1 cellular context compared by ENCODE assay signal in the genomic region with DNA sequence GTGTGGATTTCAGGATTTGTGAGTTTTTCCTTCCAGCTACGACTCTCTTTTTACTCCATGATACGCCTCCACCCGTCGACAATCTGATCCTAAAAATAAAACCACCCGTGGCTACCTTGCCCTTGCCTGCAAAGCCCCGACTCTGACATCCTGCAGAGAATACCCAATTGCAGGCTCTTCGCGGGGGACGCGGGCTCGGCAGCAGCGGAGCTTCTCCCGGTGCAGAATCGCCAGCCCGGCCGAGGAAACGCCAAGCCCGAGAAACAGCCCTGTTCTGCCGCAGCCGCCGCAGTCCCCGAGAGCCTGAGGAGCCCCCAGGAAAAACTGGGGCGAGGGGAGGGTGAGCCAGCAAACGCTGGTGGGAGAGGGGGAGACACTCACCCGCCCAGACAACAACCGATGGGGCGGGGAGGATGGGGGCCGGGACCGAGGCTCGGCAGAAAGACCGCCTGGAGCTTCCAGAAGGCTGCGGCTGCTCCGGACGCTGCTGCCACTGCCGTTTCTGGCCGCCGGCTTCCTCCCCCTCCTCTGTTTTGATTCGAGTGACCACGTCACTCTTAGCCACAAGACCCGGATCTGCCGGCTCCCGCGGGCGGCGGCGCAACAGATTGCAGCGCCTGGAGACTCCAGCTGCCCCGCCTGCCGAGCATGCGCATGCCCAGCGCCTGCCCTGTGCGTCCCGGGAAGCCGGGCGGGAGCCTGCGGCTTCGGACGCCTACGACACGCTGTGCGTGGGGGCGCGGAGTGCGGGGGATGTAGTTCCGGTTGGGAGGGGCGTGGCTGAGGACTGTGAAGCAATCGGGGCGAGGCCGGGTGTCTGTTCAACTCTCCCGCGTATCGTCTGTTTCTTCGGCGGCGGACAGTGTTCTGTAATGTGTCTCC.
A peak's percentile ranks its signal among the peaks of the same experiment; 100 is the strongest.
TF ChIP-seq lines count a peak whose summit lies in the region.

A gene (minus strand): TSS at position 508 of the 882 bp plus-strand sequence. CDS start 33,720 bp downstream, outside the sequence.

TF ChIP-seq in K562, 482 proteins besides CTCF, POLR2A, EP300 and RAD21 (continued from another document and continues in another):
- TF ChIP-seq, protein P1, sequence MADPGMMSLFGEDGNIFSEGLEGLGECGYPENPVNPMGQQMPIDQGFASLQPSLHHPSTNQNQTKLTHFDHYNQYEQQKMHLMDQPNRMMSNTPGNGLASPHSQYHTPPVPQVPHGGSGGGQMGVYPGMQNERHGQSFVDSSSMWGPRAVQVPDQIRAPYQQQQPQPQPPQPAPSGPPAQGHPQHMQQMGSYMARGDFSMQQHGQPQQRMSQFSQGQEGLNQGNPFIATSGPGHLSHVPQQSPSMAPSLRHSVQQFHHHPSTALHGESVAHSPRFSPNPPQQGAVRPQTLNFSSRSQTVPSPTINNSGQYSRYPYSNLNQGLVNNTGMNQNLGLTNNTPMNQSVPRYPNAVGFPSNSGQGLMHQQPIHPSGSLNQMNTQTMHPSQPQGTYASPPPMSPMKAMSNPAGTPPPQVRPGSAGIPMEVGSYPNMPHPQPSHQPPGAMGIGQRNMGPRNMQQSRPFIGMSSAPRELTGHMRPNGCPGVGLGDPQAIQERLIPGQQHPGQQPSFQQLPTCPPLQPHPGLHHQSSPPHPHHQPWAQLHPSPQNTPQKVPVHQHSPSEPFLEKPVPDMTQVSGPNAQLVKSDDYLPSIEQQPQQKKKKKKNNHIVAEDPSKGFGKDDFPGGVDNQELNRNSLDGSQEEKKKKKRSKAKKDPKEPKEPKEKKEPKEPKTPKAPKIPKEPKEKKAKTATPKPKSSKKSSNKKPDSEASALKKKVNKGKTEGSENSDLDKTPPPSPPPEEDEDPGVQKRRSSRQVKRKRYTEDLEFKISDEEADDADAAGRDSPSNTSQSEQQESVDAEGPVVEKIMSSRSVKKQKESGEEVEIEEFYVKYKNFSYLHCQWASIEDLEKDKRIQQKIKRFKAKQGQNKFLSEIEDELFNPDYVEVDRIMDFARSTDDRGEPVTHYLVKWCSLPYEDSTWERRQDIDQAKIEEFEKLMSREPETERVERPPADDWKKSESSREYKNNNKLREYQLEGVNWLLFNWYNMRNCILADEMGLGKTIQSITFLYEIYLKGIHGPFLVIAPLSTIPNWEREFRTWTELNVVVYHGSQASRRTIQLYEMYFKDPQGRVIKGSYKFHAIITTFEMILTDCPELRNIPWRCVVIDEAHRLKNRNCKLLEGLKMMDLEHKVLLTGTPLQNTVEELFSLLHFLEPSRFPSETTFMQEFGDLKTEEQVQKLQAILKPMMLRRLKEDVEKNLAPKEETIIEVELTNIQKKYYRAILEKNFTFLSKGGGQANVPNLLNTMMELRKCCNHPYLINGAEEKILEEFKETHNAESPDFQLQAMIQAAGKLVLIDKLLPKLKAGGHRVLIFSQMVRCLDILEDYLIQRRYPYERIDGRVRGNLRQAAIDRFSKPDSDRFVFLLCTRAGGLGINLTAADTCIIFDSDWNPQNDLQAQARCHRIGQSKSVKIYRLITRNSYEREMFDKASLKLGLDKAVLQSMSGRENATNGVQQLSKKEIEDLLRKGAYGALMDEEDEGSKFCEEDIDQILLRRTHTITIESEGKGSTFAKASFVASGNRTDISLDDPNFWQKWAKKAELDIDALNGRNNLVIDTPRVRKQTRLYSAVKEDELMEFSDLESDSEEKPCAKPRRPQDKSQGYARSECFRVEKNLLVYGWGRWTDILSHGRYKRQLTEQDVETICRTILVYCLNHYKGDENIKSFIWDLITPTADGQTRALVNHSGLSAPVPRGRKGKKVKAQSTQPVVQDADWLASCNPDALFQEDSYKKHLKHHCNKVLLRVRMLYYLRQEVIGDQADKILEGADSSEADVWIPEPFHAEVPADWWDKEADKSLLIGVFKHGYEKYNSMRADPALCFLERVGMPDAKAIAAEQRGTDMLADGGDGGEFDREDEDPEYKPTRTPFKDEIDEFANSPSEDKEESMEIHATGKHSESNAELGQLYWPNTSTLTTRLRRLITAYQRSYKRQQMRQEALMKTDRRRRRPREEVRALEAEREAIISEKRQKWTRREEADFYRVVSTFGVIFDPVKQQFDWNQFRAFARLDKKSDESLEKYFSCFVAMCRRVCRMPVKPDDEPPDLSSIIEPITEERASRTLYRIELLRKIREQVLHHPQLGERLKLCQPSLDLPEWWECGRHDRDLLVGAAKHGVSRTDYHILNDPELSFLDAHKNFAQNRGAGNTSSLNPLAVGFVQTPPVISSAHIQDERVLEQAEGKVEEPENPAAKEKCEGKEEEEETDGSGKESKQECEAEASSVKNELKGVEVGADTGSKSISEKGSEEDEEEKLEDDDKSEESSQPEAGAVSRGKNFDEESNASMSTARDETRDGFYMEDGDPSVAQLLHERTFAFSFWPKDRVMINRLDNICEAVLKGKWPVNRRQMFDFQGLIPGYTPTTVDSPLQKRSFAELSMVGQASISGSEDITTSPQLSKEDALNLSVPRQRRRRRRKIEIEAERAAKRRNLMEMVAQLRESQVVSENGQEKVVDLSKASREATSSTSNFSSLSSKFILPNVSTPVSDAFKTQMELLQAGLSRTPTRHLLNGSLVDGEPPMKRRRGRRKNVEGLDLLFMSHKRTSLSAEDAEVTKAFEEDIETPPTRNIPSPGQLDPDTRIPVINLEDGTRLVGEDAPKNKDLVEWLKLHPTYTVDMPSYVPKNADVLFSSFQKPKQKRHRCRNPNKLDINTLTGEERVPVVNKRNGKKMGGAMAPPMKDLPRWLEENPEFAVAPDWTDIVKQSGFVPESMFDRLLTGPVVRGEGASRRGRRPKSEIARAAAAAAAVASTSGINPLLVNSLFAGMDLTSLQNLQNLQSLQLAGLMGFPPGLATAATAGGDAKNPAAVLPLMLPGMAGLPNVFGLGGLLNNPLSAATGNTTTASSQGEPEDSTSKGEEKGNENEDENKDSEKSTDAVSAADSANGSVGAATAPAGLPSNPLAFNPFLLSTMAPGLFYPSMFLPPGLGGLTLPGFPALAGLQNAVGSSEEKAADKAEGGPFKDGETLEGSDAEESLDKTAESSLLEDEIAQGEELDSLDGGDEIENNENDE (IDR thresholded peaks at IDR 0.05; ENCODE audit: low read depth, low read length) = no peak
- TF ChIP-seq CBFB (CRISPR knock-in tag; IDR thresholded peaks at IDR 0.05) (peak; percentile 24; the same call in 1 of the 2 replicates), ZFX (CRISPR knock-in tag; IDR thresholded peaks at IDR 0.05) (peak; percentile 51), CREM (IDR thresholded peaks at IDR 0.05; ENCODE audit: low read depth) (peak; percentile 91), TAF9B (IDR thresholded peaks at IDR 0.05; ENCODE audit: partially characterized antibody) (peak; percentile 68), NBN (IDR thresholded peaks at IDR 0.05; ENCODE audit: low read depth) (0 out of 2 replicates have a peak, but pooled peaks have one; percentile 35), NCOA2 (IDR thresholded peaks at IDR 0.05; ENCODE audit: partially characterized antibody in 2 of 2) (no peak), FOXK1 (CRISPR knock-in tag; IDR thresholded peaks at IDR 0.05; ENCODE audit: borderline replicate concordance) (no peak), LEF1 (IDR thresholded peaks at IDR 0.05) (peak; percentile 51), SIRT6 (IDR thresholded peaks at IDR 0.05; ENCODE audit: low read depth, low read length) (no peak), JUN (IDR thresholded peaks at IDR 0.05; ENCODE audit: borderline replicate concordance, low read depth, low read length) (peak; percentile 71), JUN (CRISPR knock-in tag; IDR thresholded peaks at IDR 0.05; ENCODE audit: borderline replicate concordance) (no peak), CHD2 (IDR thresholded peaks at IDR 0.05; ENCODE audit: low read depth, low read length) (peak; percentile 43; the same call in 1 of the 2 replicates), ELF1 (tag; IDR thresholded peaks at IDR 0.05) (peak; percentile 82), ZKSCAN1 (IDR thresholded peaks at IDR 0.05; ENCODE audit: low read depth, low read length) (0 out of 2 replicates have a peak, but pooled peaks have one; percentile 34), SUPT5H (IDR thresholded peaks at IDR 0.05) (peak; percentile 82), EP400 (IDR thresholded peaks at IDR 0.05) (peak; percentile 83), SMARCA4 (IDR thresholded peaks at IDR 0.05) (peak; percentile 27; the same call in 1 of the 2 replicates), SIN3A (IDR thresholded peaks at IDR 0.05; ENCODE audit: borderline replicate concordance in 2 of 2, control insufficient read depth in 1 of 2, low read depth in 2 of 2, low read length in 2 of 2) (peak in 1 of 2 experiments; percentile 55; a peak in 1 of 4 replicates), MEIS2 (IDR thresholded peaks at IDR 0.05; ENCODE audit: partially characterized antibody) (peak; percentile 95), HMGN3 (IDR thresholded peaks at IDR 0.05; ENCODE audit: borderline replicate concordance, extremely low read depth, insufficient read length, low read depth, low read length) (peak; percentile 96)
- TF ChIP-seq, protein P2, sequence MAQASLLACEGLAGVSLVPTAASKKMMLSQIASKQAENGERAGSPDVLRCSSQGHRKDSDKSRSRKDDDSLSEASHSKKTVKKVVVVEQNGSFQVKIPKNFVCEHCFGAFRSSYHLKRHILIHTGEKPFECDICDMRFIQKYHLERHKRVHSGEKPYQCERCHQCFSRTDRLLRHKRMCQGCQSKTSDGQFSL (CRISPR knock-in tag; IDR thresholded peaks at IDR 0.05) = no peak
- TF ChIP-seq, protein P2 (tag; IDR thresholded peaks at IDR 0.05) = 0 out of 4 replicates have a peak, but pooled peaks of 1 of the 2 experiments have one; percentile 61
- TF ChIP-seq, protein P3, sequence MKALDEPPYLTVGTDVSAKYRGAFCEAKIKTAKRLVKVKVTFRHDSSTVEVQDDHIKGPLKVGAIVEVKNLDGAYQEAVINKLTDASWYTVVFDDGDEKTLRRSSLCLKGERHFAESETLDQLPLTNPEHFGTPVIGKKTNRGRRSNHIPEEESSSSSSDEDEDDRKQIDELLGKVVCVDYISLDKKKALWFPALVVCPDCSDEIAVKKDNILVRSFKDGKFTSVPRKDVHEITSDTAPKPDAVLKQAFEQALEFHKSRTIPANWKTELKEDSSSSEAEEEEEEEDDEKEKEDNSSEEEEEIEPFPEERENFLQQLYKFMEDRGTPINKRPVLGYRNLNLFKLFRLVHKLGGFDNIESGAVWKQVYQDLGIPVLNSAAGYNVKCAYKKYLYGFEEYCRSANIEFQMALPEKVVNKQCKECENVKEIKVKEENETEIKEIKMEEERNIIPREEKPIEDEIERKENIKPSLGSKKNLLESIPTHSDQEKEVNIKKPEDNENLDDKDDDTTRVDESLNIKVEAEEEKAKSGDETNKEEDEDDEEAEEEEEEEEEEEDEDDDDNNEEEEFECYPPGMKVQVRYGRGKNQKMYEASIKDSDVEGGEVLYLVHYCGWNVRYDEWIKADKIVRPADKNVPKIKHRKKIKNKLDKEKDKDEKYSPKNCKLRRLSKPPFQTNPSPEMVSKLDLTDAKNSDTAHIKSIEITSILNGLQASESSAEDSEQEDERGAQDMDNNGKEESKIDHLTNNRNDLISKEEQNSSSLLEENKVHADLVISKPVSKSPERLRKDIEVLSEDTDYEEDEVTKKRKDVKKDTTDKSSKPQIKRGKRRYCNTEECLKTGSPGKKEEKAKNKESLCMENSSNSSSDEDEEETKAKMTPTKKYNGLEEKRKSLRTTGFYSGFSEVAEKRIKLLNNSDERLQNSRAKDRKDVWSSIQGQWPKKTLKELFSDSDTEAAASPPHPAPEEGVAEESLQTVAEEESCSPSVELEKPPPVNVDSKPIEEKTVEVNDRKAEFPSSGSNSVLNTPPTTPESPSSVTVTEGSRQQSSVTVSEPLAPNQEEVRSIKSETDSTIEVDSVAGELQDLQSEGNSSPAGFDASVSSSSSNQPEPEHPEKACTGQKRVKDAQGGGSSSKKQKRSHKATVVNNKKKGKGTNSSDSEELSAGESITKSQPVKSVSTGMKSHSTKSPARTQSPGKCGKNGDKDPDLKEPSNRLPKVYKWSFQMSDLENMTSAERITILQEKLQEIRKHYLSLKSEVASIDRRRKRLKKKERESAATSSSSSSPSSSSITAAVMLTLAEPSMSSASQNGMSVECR (CRISPR knock-in tag; IDR thresholded peaks at IDR 0.05) = peak; percentile 70
- TF ChIP-seq, protein P4, sequence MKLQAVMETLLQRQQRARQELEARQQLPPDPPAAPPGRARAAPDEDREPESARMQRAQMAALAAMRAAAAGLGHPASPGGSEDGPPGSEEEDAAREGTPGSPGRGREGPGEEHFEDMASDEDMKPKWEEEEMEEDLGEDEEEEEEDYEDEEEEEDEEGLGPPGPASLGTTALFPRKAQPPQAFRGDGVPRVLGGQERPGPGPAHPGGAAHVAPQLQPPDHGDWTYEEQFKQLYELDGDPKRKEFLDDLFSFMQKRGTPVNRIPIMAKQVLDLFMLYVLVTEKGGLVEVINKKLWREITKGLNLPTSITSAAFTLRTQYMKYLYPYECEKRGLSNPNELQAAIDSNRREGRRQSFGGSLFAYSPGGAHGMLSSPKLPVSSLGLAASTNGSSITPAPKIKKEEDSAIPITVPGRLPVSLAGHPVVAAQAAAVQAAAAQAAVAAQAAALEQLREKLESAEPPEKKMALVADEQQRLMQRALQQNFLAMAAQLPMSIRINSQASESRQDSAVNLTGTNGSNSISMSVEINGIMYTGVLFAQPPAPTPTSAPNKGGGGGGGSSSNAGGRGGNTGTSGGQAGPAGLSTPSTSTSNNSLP (IDR thresholded peaks at IDR 0.05; ENCODE audit: borderline replicate concordance, low read depth, low read length) = no peak
- TF ChIP-seq, protein P5, sequence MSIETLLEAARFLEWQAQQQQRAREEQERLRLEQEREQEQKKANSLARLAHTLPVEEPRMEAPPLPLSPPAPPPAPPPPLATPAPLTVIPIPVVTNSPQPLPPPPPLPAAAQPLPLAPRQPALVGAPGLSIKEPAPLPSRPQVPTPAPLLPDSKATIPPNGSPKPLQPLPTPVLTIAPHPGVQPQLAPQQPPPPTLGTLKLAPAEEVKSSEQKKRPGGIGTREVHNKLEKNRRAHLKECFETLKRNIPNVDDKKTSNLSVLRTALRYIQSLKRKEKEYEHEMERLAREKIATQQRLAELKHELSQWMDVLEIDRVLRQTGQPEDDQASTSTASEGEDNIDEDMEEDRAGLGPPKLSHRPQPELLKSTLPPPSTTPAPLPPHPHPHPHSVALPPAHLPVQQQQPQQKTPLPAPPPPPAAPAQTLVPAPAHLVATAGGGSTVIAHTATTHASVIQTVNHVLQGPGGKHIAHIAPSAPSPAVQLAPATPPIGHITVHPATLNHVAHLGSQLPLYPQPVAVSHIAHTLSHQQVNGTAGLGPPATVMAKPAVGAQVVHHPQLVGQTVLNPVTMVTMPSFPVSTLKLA (conservative IDR thresholded peaks at IDR 0.05) = peak; percentile 84 to 93; a peak in 3 of 4 replicates
- TF ChIP-seq, protein P6, sequence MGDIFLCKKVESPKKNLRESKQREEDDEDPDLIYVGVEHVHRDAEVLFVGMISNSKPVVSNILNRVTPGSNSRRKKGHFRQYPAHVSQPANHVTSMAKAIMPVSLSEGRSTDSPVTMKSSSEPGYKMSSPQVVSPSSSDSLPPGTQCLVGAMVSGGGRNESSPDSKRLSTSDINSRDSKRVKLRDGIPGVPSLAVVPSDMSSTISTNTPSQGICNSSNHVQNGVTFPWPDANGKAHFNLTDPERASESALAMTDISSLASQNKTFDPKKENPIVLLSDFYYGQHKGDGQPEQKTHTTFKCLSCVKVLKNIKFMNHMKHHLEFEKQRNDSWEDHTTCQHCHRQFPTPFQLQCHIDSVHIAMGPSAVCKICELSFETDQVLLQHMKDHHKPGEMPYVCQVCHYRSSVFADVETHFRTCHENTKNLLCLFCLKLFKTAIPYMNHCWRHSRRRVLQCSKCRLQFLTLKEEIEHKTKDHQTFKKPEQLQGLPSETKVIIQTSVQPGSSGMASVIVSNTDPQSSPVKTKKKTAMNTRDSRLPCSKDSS (IDR thresholded peaks at IDR 0.05; ENCODE audit: low read depth, partially characterized antibody) = no peak
